8 cellular contexts compared by ENCODE assay signal in genomic region chr4:119238068-119238722, GRCh38. TPM values are rescaled to one million over a fixed set of nuclear protein-coding genes. Genes with fewer than 3 reads are reported as not detected.
DNase-seq lines count a peak whose midpoint lies in the region; ATAC-seq and TF ChIP-seq lines count a peak whose summit lies in the region.

No MANE protein-coding gene starts in this region.

- H3K9me3 ChIP-seq in CD8-positive, alpha-beta memory T cell (ENCODE audit: low read length) = no peaks in the 10 kb centered on the region

- peaks cover 6% of the 10 kb centered on the region for H3K36me3 ChIP-seq in CD8-positive, alpha-beta memory T cell (ENCODE audit: insufficient read depth, low read length)

- TF ChIP-seq POLR2A in GM18505 (IDR thresholded peaks at IDR 0.05; ENCODE audit: borderline replicate concordance, extremely low read depth, insufficient read depth, insufficient read length) = no peak

- H3K9me3 Mint-ChIP-seq in CD8-positive, alpha-beta memory T cell = no peaks in the 10 kb centered on the region

- peak overlapping the region in 1 of 7 donors; percentile 33 for H3K4me3 Mint-ChIP-seq in CD8-positive, alpha-beta memory T cell

- H3K27me3 Mint-ChIP-seq in CD8-positive, alpha-beta memory T cell = no peaks in the 10 kb centered on the region

- peak overlapping the region in 4 of 8 donors; percentile 7 to 67 (median 38) for H3K27ac Mint-ChIP-seq in CD8-positive, alpha-beta memory T cell

- ATAC-seq in GM18505 (IDR thresholded peaks at IDR 0.05; ENCODE audit: unreplicated experiment) = peak; percentile 97
- peak; percentile 99 for ATAC-seq in GM21367 (IDR thresholded peaks at IDR 0.05; ENCODE audit: unreplicated experiment)
- ATAC-seq in HG03196 (IDR thresholded peaks at IDR 0.05; ENCODE audit: unreplicated experiment) = peak; percentile 99

- in situ Hi-C loops in KBM-7 (cut with MboI; ENCODE audit: low pct_unique_long_range_greater_than_20kb, low sequenced_read_pairs) = no loop called here

- DNase-seq in dermis blood vessel endothelial cell (peak; percentile 88), KBM-7 (no peak), AG08396 (ENCODE audit: low spot score) (no peak), occipital lobe (lab: John Stamatoyannopoulos, UW) (no peak)
- no peak for DNase-seq in CD8-positive, alpha-beta memory T cell

- peaks cover 33 to 43% (median 42%) of the 10 kb centered on the region in 3 donors for H3K4me1 Mint-ChIP-seq in CD8-positive, alpha-beta memory T cell

- H3K27me3 ChIP-seq in CD8-positive, alpha-beta memory T cell (ENCODE audit: insufficient read depth, low read length, poor library complexity, severe bottlenecking) = no peaks in the 10 kb centered on the region

- H3K27ac ChIP-seq in CD8-positive, alpha-beta memory T cell (ENCODE audit: low read depth, low read length) = no peak overlapping the region

- no peak overlapping the region for H3K4me3 ChIP-seq in CD8-positive, alpha-beta memory T cell (ENCODE audit: low read length)

- CTCF ChIA-PET in CD8-positive, alpha-beta memory T cell (lab: Charles Lee) = no interaction called here

- POLR2A ChIA-PET in CD8-positive, alpha-beta memory T cell (lab: Charles Lee) = interaction anchor here (1.0 kb wide), 1 partner anchor 25 kb away, joined by 3 read pairs; the partner anchor contains the start of gene USP53

- H3K36me3 Mint-ChIP-seq in CD8-positive, alpha-beta memory T cell = peaks cover 4 to 43% (median 18%) of the 10 kb centered on the region in 3 donors

- peaks cover 9% of the 10 kb centered on the region for H3K4me1 ChIP-seq in CD8-positive, alpha-beta memory T cell (ENCODE audit: insufficient read depth, low read length)

RNA-seq across cellular contexts. Expression of gene USP53, which starts 25.7 kb away (rescaled TPM):
- 23.8 and 39.2 TPM in 2 replicates for total RNA-seq in dermis blood vessel endothelial cell
- total RNA-seq in occipital lobe = 16.2 TPM
- total RNA-seq in CD8-positive, alpha-beta memory T cell = 10 to 100 TPM in 1 of 2 experiments, 1 to 10 TPM in 1; 9.8 to 10.5 TPM
- 11.0 TPM for polyA plus RNA-seq in CD8-positive, alpha-beta memory T cell
